Comparison of ENCODE assay signal across 8 cellular contexts in genomic region chr2:41698787-41699422, GRCh38.
DNase-seq lines count a peak whose midpoint lies in the region; ATAC-seq and TF ChIP-seq lines count a peak whose summit lies in the region.

No MANE protein-coding gene starts in this region.

- no peak overlapping the region for H3K4me3 ChIP-seq in HEK293 (ENCODE audit: low read depth, low read length)
- H3K4me3 ChIP-seq in adipocyte (ENCODE audit: low read length) = peak overlapping the region; percentile 64

- H3K36me3 ChIP-seq in HEK293 (ENCODE audit: control insufficient read depth in 2 of 2, insufficient read depth in 1 of 2, low read length in 2 of 2) (no peaks in the 10 kb centered on the region), adipocyte (ENCODE audit: control insufficient read depth, insufficient read depth, low read length, severe bottlenecking) (no peaks in the 10 kb centered on the region)

- no peaks in the 10 kb centered on the region for H3K36me3 Mint-ChIP-seq in CD4-positive, alpha-beta T cell (ENCODE audit: low read depth)

- H3K9me3 Mint-ChIP-seq in CD4-positive, alpha-beta T cell = no peaks in the 10 kb centered on the region

- POLR2A ChIA-PET in CD4-positive, alpha-beta T cell (lab: Charles Lee) = no interaction called here
- POLR2A ChIA-PET in HEK293 (lab: Yijun Ruan, JAX) = no interaction called here

- intact Hi-C loops in CD4-positive, alpha-beta T cell (cut with DNase I, micrococcal nuclease) = loop anchor here in 1 of 2 experiments (5.0 kb wide), 1 partner anchor 1787 kb away; no protein-coding TSS in a partner anchor

- no peaks in the 10 kb centered on the region for H3K27me3 ChIP-seq in CD4-positive, alpha-beta T cell (ENCODE audit: control insufficient read depth, insufficient read depth, low read length)
- H3K27me3 ChIP-seq in adipocyte (replicated peaks; ENCODE audit: control insufficient read depth, insufficient read depth, low read length) = no peaks in the 10 kb centered on the region

- H3K4me1 ChIP-seq in HEK293 (ENCODE audit: control insufficient read depth, insufficient read depth, low read length) = no peaks in the 10 kb centered on the region
- peaks cover 13% of the 10 kb centered on the region for H3K4me1 ChIP-seq in adipocyte (ENCODE audit: control insufficient read depth, insufficient read depth, low read length)

- no peaks in the 10 kb centered on the region for H3K9me3 ChIP-seq in CD4-positive, alpha-beta T cell (ENCODE audit: control insufficient read depth, low read length)
- H3K9me3 ChIP-seq in HEK293 (ENCODE audit: control insufficient read depth, insufficient read depth, low read depth, low read length) (no peaks in the 10 kb centered on the region), adipocyte (ENCODE audit: control insufficient read depth, low read length) (no peaks in the 10 kb centered on the region)

- peaks cover 15% of the 10 kb centered on the region for H3K27me3 Mint-ChIP-seq in CD4-positive, alpha-beta T cell

- H3K27ac ChIP-seq in CD4-positive, alpha-beta T cell (ENCODE audit: low read depth, low read length) = no peak overlapping the region
- no peak overlapping the region for H3K27ac ChIP-seq in HEK293 (ENCODE audit: extremely low read depth, low read depth, low read length)

- no peak for DNase-seq in CD4-positive, alpha-beta T cell
- DNase-seq in adipocyte (ENCODE audit: low read depth) = peak; percentile 62
- DNase-seq in iPS DF 4.7 (ENCODE audit: extremely low read depth, low spot score) = peak; percentile 16
- DNase-seq in stimulated activated CD4-positive, alpha-beta T cell treated with anti-CD3 and anti-CD28 coated beads, Interleukin-4, amount 100 ng/mL, for 24 hours = peak; percentile 12
- no peak for DNase-seq in epidermal melanocyte (ENCODE audit: insufficient read length, low spot score)
- no peak for DNase-seq in AML-193 (lab: John Stamatoyannopoulos, UW)

- H3K9ac ChIP-seq in adipocyte (ENCODE audit: low read length) = peak overlapping the region; percentile 52

- peak; percentile 11 for TF ChIP-seq CTCF in CD4-positive, alpha-beta T cell (IDR thresholded peaks at IDR 0.05)
- 0 out of 2 replicates have a peak, but pooled peaks have one; percentile 23 for TF ChIP-seq CTCF in HEK293 (tag by site-specific recombination; IDR thresholded peaks at IDR 0.05)

- CTCF ChIA-PET in CD4-positive, alpha-beta T cell (lab: Charles Lee) = no interaction called here
- CTCF ChIA-PET in HEK293 (lab: Yijun Ruan, JAX) = interaction anchor here (0.6 to 2.8 kb wide), 20 partner anchors 9 to 1787 kb away, joined by 3 to 20 read pairs (median 4); no protein-coding TSS in a partner anchor

- no peak for ATAC-seq in CD4-positive, alpha-beta T cell (ENCODE audit: poor library complexity)
- no peak for ATAC-seq in HG03469 (IDR thresholded peaks at IDR 0.05; ENCODE audit: unreplicated experiment)

- H3K4me1 Mint-ChIP-seq in CD4-positive, alpha-beta T cell (ENCODE audit: low read depth) = no peaks in the 10 kb centered on the region

- H3K4me3 Mint-ChIP-seq in CD4-positive, alpha-beta T cell = no peak overlapping the region

- no peak overlapping the region for H3K27ac Mint-ChIP-seq in CD4-positive, alpha-beta T cell

TF ChIP-seq in HEK293, 187 proteins besides CTCF, POLR2A, EP300 and RAD21:
- TF ChIP-seq SP2 (tag by site-specific recombination; IDR thresholded peaks at IDR 0.05) (no peak), ZNF654 (tag by site-specific recombination; IDR thresholded peaks at IDR 0.05; ENCODE audit: low read depth) (peak; percentile 54), TRIM28 (IDR thresholded peaks at IDR 0.05; ENCODE audit: borderline replicate concordance, low read length) (no peak)

Comparison
In these comparisons a context has a peak if more than half of its experiments do, and no peak if none do; other contexts are left out.
1. DNase-seq: peak in adipocyte (single experiment), iPS DF 4.7 (single experiment) and stimulated activated CD4-positive, alpha-beta T cell treated with anti-CD3 and anti-CD28 coated beads, Interleukin-4, amount 100 ng/mL, for 24 hours (single experiment); none in CD4-positive, alpha-beta T cell (0 of 10), epidermal melanocyte (single experiment) and AML-193 (0 of 2).